1 cellular context compared by ENCODE assay signal in the genomic region with DNA sequence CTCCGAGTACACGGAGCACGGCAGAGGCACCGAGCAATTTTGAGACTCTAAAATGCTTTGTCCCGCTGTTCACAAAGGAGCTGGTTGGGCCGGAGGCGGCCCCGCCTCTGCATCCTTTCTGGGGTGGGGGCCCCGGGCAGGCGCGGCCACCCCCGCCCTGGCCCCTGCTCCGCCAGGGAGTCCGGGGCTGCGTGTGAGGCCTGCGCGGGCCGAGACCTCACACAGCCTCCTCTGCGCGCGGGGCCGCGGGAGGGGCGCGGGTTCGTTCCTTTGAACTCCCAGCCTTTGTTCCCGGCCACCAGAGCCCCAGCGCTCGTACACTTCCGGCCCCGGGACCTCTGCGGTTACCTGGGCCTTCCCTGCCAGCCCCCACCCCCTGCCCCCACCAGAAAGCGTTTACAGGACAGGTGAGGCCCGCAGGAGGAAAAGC.
TF ChIP-seq lines count a peak whose summit lies in the region.

No MANE protein-coding gene starts in this region.

TF ChIP-seq in HepG2, 621 proteins besides CTCF, POLR2A, EP300 and RAD21 (continued from another document and continues in another):
- no peak for TF ChIP-seq ATF7 (IDR thresholded peaks at IDR 0.05)
- no peak for TF ChIP-seq ATF7 (CRISPR knock-in tag; IDR thresholded peaks at IDR 0.05)
- TF ChIP-seq, protein P1, sequence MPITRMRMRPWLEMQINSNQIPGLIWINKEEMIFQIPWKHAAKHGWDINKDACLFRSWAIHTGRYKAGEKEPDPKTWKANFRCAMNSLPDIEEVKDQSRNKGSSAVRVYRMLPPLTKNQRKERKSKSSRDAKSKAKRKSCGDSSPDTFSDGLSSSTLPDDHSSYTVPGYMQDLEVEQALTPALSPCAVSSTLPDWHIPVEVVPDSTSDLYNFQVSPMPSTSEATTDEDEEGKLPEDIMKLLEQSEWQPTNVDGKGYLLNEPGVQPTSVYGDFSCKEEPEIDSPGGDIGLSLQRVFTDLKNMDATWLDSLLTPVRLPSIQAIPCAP (CRISPR knock-in tag; IDR thresholded peaks at IDR 0.05; ENCODE audit: low read depth): no peak
- TF ChIP-seq, protein P2, sequence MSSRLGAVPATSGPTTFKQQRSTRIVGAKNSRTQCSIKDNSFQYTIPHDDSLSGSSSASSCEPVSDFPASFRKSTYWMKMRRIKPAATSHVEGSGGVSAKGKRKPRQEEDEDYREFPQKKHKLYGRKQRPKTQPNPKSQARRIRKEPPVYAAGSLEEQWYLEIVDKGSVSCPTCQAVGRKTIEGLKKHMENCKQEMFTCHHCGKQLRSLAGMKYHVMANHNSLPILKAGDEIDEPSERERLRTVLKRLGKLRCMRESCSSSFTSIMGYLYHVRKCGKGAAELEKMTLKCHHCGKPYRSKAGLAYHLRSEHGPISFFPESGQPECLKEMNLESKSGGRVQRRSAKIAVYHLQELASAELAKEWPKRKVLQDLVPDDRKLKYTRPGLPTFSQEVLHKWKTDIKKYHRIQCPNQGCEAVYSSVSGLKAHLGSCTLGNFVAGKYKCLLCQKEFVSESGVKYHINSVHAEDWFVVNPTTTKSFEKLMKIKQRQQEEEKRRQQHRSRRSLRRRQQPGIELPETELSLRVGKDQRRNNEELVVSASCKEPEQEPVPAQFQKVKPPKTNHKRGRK (CRISPR knock-in tag; IDR thresholded peaks at IDR 0.05): no peak
- no peak for TF ChIP-seq XBP1 (CRISPR knock-in tag; IDR thresholded peaks at IDR 0.05)
- TF ChIP-seq ZSCAN22 (CRISPR knock-in tag; IDR thresholded peaks at IDR 0.05): no peak
- TF ChIP-seq MYC (CRISPR knock-in tag; IDR thresholded peaks at IDR 0.05; ENCODE audit: borderline replicate concordance): peak; percentile 67; the same call in 1 of the 2 replicates
- TF ChIP-seq, protein P3, sequence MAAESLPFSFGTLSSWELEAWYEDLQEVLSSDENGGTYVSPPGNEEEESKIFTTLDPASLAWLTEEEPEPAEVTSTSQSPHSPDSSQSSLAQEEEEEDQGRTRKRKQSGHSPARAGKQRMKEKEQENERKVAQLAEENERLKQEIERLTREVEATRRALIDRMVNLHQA (CRISPR knock-in tag; IDR thresholded peaks at IDR 0.05): no peak
- TF ChIP-seq DR1 (CRISPR knock-in tag; IDR thresholded peaks at IDR 0.05): no peak
- TF ChIP-seq GATAD2A (CRISPR knock-in tag; IDR thresholded peaks at IDR 0.05): peak; percentile 69
- TF ChIP-seq ZNF781 (CRISPR knock-in tag; IDR thresholded peaks at IDR 0.05; ENCODE audit: borderline replicate concordance, not compliant biosample characterization): no peak
- no peak for TF ChIP-seq SIN3B (IDR thresholded peaks at IDR 0.05; ENCODE audit: low read length)
- TF ChIP-seq, protein P4, sequence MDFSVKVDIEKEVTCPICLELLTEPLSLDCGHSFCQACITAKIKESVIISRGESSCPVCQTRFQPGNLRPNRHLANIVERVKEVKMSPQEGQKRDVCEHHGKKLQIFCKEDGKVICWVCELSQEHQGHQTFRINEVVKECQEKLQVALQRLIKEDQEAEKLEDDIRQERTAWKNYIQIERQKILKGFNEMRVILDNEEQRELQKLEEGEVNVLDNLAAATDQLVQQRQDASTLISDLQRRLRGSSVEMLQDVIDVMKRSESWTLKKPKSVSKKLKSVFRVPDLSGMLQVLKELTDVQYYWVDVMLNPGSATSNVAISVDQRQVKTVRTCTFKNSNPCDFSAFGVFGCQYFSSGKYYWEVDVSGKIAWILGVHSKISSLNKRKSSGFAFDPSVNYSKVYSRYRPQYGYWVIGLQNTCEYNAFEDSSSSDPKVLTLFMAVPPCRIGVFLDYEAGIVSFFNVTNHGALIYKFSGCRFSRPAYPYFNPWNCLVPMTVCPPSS (IDR thresholded peaks at IDR 0.05): no peak
- no peak for TF ChIP-seq SP2 (CRISPR knock-in tag; IDR thresholded peaks at IDR 0.05)
- no peak for TF ChIP-seq ZBTB42 (CRISPR knock-in tag; IDR thresholded peaks at IDR 0.05)
- TF ChIP-seq, protein P5, sequence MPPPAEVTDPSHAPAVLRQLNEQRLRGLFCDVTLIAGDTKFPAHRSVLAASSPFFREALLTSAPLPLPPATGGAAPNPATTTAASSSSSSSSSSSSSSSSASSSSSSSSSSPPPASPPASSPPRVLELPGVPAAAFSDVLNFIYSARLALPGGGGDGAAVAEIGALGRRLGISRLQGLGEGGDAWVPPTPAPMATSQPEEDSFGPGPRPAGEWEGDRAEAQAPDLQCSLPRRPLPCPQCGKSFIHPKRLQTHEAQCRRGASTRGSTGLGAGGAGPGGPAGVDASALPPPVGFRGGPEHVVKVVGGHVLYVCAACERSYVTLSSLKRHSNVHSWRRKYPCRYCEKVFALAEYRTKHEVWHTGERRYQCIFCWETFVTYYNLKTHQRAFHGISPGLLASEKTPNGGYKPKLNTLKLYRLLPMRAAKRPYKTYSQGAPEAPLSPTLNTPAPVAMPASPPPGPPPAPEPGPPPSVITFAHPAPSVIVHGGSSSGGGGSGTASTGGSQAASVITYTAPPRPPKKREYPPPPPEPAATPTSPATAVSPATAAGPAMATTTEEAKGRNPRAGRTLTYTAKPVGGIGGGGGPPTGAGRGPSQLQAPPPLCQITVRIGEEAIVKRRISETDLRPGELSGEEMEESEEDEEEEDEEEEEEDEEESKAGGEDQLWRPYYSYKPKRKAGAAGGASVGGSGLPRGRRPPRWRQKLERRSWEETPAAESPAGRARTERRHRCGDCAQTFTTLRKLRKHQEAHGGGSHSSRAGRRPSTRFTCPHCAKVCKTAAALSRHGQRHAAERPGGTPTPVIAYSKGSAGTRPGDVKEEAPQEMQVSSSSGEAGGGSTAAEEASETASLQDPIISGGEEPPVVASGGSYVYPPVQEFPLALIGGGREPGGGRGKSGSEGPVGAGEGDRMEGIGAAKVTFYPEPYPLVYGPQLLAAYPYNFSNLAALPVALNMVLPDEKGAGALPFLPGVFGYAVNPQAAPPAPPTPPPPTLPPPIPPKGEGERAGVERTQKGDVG (CRISPR knock-in tag; IDR thresholded peaks at IDR 0.05; ENCODE audit: borderline replicate concordance): 0 out of 2 replicates have a peak, but pooled peaks have one; percentile 46
- TF ChIP-seq, protein P6, sequence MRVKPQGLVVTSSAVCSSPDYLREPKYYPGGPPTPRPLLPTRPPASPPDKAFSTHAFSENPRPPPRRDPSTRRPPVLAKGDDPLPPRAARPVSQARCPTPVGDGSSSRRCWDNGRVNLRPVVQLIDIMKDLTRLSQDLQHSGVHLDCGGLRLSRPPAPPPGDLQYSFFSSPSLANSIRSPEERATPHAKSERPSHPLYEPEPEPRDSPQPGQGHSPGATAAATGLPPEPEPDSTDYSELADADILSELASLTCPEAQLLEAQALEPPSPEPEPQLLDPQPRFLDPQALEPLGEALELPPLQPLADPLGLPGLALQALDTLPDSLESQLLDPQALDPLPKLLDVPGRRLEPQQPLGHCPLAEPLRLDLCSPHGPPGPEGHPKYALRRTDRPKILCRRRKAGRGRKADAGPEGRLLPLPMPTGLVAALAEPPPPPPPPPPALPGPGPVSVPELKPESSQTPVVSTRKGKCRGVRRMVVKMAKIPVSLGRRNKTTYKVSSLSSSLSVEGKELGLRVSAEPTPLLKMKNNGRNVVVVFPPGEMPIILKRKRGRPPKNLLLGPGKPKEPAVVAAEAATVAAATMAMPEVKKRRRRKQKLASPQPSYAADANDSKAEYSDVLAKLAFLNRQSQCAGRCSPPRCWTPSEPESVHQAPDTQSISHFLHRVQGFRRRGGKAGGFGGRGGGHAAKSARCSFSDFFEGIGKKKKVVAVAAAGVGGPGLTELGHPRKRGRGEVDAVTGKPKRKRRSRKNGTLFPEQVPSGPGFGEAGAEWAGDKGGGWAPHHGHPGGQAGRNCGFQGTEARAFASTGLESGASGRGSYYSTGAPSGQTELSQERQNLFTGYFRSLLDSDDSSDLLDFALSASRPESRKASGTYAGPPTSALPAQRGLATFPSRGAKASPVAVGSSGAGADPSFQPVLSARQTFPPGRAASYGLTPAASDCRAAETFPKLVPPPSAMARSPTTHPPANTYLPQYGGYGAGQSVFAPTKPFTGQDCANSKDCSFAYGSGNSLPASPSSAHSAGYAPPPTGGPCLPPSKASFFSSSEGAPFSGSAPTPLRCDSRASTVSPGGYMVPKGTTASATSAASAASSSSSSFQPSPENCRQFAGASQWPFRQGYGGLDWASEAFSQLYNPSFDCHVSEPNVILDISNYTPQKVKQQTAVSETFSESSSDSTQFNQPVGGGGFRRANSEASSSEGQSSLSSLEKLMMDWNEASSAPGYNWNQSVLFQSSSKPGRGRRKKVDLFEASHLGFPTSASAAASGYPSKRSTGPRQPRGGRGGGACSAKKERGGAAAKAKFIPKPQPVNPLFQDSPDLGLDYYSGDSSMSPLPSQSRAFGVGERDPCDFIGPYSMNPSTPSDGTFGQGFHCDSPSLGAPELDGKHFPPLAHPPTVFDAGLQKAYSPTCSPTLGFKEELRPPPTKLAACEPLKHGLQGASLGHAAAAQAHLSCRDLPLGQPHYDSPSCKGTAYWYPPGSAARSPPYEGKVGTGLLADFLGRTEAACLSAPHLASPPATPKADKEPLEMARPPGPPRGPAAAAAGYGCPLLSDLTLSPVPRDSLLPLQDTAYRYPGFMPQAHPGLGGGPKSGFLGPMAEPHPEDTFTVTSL (CRISPR knock-in tag; IDR thresholded peaks at IDR 0.05; ENCODE audit: borderline replicate concordance): peak; percentile 41; the same call in 1 of the 2 replicates
- TF ChIP-seq ZNF432 (CRISPR knock-in tag; IDR thresholded peaks at IDR 0.05; ENCODE audit: borderline replicate concordance): no peak
- no peak for TF ChIP-seq SRF (IDR thresholded peaks at IDR 0.05; ENCODE audit: low read depth, low read length)
- TF ChIP-seq ZFP90 (CRISPR knock-in tag; IDR thresholded peaks at IDR 0.05; ENCODE audit: borderline replicate concordance): no peak
- TF ChIP-seq ZNF598 (CRISPR knock-in tag; IDR thresholded peaks at IDR 0.05; ENCODE audit: borderline replicate concordance): no peak
- peak; percentile 68 for TF ChIP-seq FOXO1 (CRISPR knock-in tag; IDR thresholded peaks at IDR 0.05)
- TF ChIP-seq, protein P7, sequence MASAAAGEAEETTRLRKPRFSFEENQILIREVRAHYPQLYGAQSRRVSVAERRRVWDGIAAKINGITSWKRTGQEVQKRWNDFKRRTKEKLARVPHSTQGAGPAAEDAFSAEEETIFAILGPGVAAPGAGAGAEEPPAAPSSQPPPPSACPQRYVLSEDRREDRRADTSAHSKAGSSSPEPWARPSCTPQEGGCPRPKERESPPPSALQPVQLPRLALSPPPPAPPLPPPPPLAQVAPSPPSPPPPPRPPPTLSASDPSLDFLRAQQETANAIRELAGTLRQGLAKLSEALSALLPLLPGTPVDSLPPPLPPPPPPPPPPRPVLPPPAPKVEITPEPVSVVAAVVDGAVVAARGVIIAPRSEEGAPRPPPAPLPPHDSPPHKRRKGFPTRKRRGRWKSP (CRISPR knock-in tag; IDR thresholded peaks at IDR 0.05): 0 out of 2 replicates have a peak, but pooled peaks have one; percentile 39
- no peak for TF ChIP-seq ZNF496 (CRISPR knock-in tag; IDR thresholded peaks at IDR 0.05; ENCODE audit: insufficient replicate concordance)
- TF ChIP-seq, protein P8, sequence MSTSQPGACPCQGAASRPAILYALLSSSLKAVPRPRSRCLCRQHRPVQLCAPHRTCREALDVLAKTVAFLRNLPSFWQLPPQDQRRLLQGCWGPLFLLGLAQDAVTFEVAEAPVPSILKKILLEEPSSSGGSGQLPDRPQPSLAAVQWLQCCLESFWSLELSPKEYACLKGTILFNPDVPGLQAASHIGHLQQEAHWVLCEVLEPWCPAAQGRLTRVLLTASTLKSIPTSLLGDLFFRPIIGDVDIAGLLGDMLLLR (CRISPR knock-in tag; IDR thresholded peaks at IDR 0.05): no peak
- TF ChIP-seq FOXJ3 (CRISPR knock-in tag; IDR thresholded peaks at IDR 0.05; ENCODE audit: borderline replicate concordance): no peak
- TF ChIP-seq, protein P9, sequence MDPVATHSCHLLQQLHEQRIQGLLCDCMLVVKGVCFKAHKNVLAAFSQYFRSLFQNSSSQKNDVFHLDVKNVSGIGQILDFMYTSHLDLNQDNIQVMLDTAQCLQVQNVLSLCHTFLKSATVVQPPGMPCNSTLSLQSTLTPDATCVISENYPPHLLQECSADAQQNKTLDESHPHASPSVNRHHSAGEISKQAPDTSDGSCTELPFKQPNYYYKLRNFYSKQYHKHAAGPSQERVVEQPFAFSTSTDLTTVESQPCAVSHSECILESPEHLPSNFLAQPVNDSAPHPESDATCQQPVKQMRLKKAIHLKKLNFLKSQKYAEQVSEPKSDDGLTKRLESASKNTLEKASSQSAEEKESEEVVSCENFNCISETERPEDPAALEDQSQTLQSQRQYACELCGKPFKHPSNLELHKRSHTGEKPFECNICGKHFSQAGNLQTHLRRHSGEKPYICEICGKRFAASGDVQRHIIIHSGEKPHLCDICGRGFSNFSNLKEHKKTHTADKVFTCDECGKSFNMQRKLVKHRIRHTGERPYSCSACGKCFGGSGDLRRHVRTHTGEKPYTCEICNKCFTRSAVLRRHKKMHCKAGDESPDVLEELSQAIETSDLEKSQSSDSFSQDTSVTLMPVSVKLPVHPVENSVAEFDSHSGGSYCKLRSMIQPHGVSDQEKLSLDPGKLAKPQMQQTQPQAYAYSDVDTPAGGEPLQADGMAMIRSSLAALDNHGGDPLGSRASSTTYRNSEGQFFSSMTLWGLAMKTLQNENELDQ (CRISPR knock-in tag; IDR thresholded peaks at IDR 0.05; ENCODE audit: borderline replicate concordance): no peak
- TF ChIP-seq ZNF101 (CRISPR knock-in tag; IDR thresholded peaks at IDR 0.05; ENCODE audit: borderline replicate concordance, low read depth): no peak
- TF ChIP-seq, protein P10, sequence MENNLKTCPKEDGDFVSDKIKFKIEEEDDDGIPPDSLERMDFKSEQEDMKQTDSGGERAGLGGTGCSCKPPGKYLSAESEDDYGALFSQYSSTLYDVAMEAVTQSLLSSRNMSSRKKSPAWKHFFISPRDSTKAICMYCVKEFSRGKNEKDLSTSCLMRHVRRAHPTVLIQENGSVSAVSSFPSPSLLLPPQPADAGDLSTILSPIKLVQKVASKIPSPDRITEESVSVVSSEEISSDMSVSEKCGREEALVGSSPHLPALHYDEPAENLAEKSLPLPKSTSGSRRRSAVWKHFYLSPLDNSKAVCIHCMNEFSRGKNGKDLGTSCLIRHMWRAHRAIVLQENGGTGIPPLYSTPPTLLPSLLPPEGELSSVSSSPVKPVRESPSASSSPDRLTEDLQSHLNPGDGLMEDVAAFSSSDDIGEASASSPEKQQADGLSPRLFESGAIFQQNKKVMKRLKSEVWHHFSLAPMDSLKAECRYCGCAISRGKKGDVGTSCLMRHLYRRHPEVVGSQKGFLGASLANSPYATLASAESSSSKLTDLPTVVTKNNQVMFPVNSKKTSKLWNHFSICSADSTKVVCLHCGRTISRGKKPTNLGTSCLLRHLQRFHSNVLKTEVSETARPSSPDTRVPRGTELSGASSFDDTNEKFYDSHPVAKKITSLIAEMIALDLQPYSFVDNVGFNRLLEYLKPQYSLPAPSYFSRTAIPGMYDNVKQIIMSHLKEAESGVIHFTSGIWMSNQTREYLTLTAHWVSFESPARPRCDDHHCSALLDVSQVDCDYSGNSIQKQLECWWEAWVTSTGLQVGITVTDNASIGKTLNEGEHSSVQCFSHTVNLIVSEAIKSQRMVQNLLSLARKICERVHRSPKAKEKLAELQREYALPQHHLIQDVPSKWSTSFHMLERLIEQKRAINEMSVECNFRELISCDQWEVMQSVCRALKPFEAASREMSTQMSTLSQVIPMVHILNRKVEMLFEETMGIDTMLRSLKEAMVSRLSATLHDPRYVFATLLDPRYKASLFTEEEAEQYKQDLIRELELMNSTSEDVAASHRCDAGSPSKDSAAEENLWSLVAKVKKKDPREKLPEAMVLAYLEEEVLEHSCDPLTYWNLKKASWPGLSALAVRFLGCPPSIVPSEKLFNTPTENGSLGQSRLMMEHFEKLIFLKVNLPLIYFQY (CRISPR knock-in tag; IDR thresholded peaks at IDR 0.05; ENCODE audit: borderline replicate concordance): peak; percentile 37; the same call in 1 of the 2 replicates
- TF ChIP-seq DNMT3B (CRISPR knock-in tag; conservative IDR thresholded peaks at IDR 0.05): no peak
